In the genomic region with DNA sequence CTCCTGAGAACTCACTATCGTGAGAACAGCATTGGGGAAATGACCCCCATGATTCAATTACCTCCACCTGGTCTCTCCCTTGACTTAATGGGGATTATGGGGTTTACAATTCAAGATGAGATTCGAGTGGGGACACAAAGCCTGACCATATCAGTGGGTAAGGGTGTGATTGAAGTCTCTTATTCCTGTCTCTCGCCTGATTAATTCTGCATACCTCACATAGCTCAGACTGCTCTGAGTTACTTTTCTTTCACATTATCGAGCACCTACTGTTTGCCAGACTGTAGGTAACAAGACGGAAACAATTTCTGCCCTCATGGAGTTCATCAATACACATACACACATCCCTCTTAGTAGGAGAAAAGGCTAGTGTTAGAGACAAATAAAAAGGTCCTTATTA, we compare ENCODE assay signal across 26 cellular contexts.
"Had no signal": no experiment of that assay in that cellular context is flagged by ENCODE, and none has a peak within 500 bp of the region (broad histone marks: within the 10 kb centered on the region; RNA-seq: fewer than 3 reads in every experiment).

No MANE protein-coding gene starts in this region.

- H3K4me1 Mint-ChIP-seq: immature natural killer cell; naive thymus-derived CD8-positive, alpha-beta T cell; nephron; neural crest cell had no signal

- H3K4me2 ChIP-seq: smooth muscle cell had no signal

- H3K27me3 ChIP-seq: left lung, neutrophil, right atrium auricular region, right lobe of liver, stomach, testis, thyroid gland, transverse colon, upper lobe of left lung, vagina had no signal

- DNase-seq: hypothalamus; immature natural killer cell; kidney; left colon; left lung; naive thymus-derived CD8-positive, alpha-beta T cell; occipital lobe; right lobe of liver; stimulated activated CD4-positive, alpha-beta T cell treated with anti-CD3 and anti-CD28 coated beads, Interleukin-1b, Interleukin-23, amount 100 ng/mL, for 48 hours; stimulated activated CD4-positive, alpha-beta T cell treated with anti-CD3 and anti-CD28 coated beads, Interleukin-2, amount 100 ng/mL, for 48 hours; stimulated activated naive B cell treated with anti-CD40 and anti-IgM and Interleukin-4, amounts not matched to agents 10 μg/mL and 1 μg/mL and 100 μg/mL, for 72 hours; stimulated activated naive CD8-positive, alpha-beta T cell treated with anti-CD3 and anti-CD28 coated beads, Interleukin-15, Interleukin-2, amounts not matched to agents 100 U/mL and 50 U/mL, for 24 hours; stomach; testis; thyroid gland; transverse colon; upper lobe of left lung had no signal

- FAIRE-seq: islet of Langerhans, kidney had no signal

- H3K4me3 Mint-ChIP-seq: immature natural killer cell; naive thymus-derived CD8-positive, alpha-beta T cell; nephron; neural crest cell; stimulated activated naive B cell treated with anti-CD40 and anti-IgM and Interleukin-4, amounts not matched to agents 10 μg/mL and 1 μg/mL and 100 μg/mL, for 72 hours had no signal

- H3K36me3 ChIP-seq: left lung, neutrophil, right atrium auricular region, right lobe of liver, stomach, thyroid gland, transverse colon, upper lobe of left lung, vagina had no signal

- H3K4me1 ChIP-seq: left lung, right atrium auricular region, right lobe of liver, testis, thyroid gland, transverse colon, upper lobe of left lung, vagina had no signal

- H3K4me3 ChIP-seq: left lung, lung, right atrium auricular region, right lobe of liver, smooth muscle cell, stomach, testis, thyroid gland, transverse colon, upper lobe of left lung, vagina had no signal

- H3K9me3 Mint-ChIP-seq: immature natural killer cell; naive thymus-derived CD8-positive, alpha-beta T cell; nephron; neural crest cell; stimulated activated naive B cell treated with anti-CD40 and anti-IgM and Interleukin-4, amounts not matched to agents 10 μg/mL and 1 μg/mL and 100 μg/mL, for 72 hours had no signal

- ATAC-seq: left colon; left lung; naive thymus-derived CD8-positive, alpha-beta T cell; right lobe of liver; stimulated activated naive B cell treated with anti-CD40 and anti-IgM and Interleukin-4, amounts not matched to agents 10 μg/mL and 1 μg/mL and 100 μg/mL, for 72 hours; stimulated activated naive CD8-positive, alpha-beta T cell treated with anti-CD3 and anti-CD28 coated beads, Interleukin-15, Interleukin-2, amounts not matched to agents 100 U/mL and 50 U/mL, for 24 hours had no signal

- H3K27ac ChIP-seq: left lung, neutrophil, right atrium auricular region, right lobe of liver, stomach, testis, thyroid gland, transverse colon, upper lobe of left lung, vagina had no signal

- H3K36me3 Mint-ChIP-seq: naive thymus-derived CD8-positive, alpha-beta T cell had no signal

- H3K27ac Mint-ChIP-seq: immature natural killer cell; naive thymus-derived CD8-positive, alpha-beta T cell; nephron; progenitor cell of endocrine pancreas had no signal

- H3K9me3 ChIP-seq: left lung, neutrophil, right atrium auricular region, right lobe of liver, stomach, testis, thyroid gland, transverse colon, upper lobe of left lung, vagina had no signal

- H3K27me3 Mint-ChIP-seq: naive thymus-derived CD8-positive, alpha-beta T cell; progenitor cell of endocrine pancreas; stimulated activated naive B cell treated with anti-CD40 and anti-IgM and Interleukin-4, amounts not matched to agents 10 μg/mL and 1 μg/mL and 100 μg/mL, for 72 hours had no signal
